9 cellular contexts compared by ENCODE assay signal in the genomic region with DNA sequence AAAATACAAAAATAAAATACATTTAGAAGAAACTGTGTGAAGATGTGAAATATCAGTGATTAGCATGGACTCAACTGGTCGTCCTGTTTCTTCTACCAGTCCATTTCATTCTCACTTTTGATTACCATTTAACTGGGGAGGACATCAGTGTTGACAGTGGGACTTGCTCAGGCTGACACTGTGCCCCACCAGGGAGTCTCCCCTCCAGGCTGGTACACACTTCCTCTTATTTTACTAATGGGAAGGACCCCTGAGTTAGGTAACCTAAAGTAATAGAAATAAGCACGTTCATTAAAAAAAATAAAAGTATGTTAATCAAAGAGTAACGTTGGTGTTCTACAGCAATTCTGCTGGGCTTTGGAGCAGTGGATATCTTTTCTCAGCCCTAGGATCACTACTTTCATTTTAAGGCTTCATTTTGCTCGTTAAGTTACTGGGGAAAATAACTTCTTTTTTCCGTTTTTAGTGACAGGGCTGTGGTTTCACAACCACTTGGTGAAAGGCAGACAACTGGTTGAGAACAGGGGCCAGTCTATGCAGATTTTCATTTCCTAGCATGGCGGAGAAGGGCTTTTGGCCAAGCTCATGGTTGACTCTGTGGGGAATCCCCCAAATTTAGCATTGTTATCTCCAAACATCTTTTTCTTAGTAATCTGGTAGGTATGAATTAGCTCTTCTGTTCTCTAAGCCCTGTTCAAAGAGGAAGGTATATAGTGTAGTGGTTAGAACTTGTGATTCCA. TPM values are rescaled to one million over a fixed set of nuclear protein-coding genes. Genes with fewer than 3 reads are reported as not detected.
DNase-seq lines count a peak whose midpoint lies in the region; ATAC-seq and TF ChIP-seq lines count a peak whose summit lies in the region.
"Had no signal": no experiment of that assay in that cellular context is flagged by ENCODE, and none has a peak within 500 bp of the region (broad histone marks: within the 10 kb centered on the region; RNA-seq: fewer than 3 reads in every experiment).

No MANE protein-coding gene starts in this region.

- H2BK5ac ChIP-seq in mesendoderm (ENCODE audit: low read length) = no peak overlapping the region

- H4K5ac ChIP-seq in mesendoderm (ENCODE audit: low read length) = no peak overlapping the region

- H3K79me1 ChIP-seq in mesendoderm (ENCODE audit: low read length) = no peaks in the 10 kb centered on the region

- H3F3A ChIP-seq in SU-DHL-6 (ENCODE audit: insufficient read depth) (peaks cover 37% of the 10 kb centered on the region), smooth muscle cell (ENCODE audit: low read depth) (peaks cover 6% of the 10 kb centered on the region)

- H3K79me2 ChIP-seq in SU-DHL-6 (ENCODE audit: insufficient read depth, low read length) (peaks cover 66% of the 10 kb centered on the region), smooth muscle cell (ENCODE audit: low read depth) (no peaks in the 10 kb centered on the region), mesendoderm (ENCODE audit: control insufficient read depth, insufficient read depth, low read length) (no peaks in the 10 kb centered on the region)

- H3K36me3 Mint-ChIP-seq in brain = peaks cover 10% of the 10 kb centered on the region

- WGBS in testis, 2 donors = 76 to 88% methylated on average over 6 of the region's 6 CpGs
- 87% methylated on average over 6 of the region's 6 CpGs for WGBS in smooth muscle cell (ENCODE audit: low lambda C conversion rate)
- WGBS in mesendoderm (ENCODE audit: extremely low coverage, insufficient coverage, low lambda C conversion rate) = no CpG with 5 or more reads among the region's 6 CpGs

- H3K27ac ChIP-seq in SU-DHL-6 (ENCODE audit: low read depth, low read length) (peak overlapping the region; percentile 97), testis (peak overlapping the region in 1 of 2 donors; percentile 4), smooth muscle cell (ENCODE audit: low read depth) (no peak overlapping the region), mesendoderm (ENCODE audit: low read depth, low read length) (no peak overlapping the region)

- no peak overlapping the region for H3K4ac ChIP-seq in mesendoderm (ENCODE audit: low read depth, low read length)

- H2AFZ ChIP-seq in SU-DHL-6 (ENCODE audit: low read depth, low read length, severe bottlenecking) (no peak overlapping the region), smooth muscle cell (ENCODE audit: low read depth) (no peak overlapping the region)

- H3K4me3 Mint-ChIP-seq in brain = peak overlapping the region; percentile 24 to 93 (median 46)

- DNase-seq in stimulated activated CD8-positive, alpha-beta memory T cell treated with anti-CD3 and anti-CD28 coated beads, Interleukin-4, amount 100 ng/mL, for 4 hours (ENCODE audit: low read depth in 2 of 2, low spot score in 1 of 2) = peak; percentile 27 to 43
- DNase-seq in testis (no peak), smooth muscle cell (lab: John Stamatoyannopoulos, UW; ENCODE audit: unreplicated experiment) (no peak), mesendoderm (no peak)
- DNase-seq: heart left ventricle had no signal

- no peak for TF ChIP-seq POLR2A in testis (IDR thresholded peaks at IDR 0.05)

- H3K56ac ChIP-seq in mesendoderm (ENCODE audit: low read length) = no peak overlapping the region

- H3K9me3 ChIP-seq in SU-DHL-6 (ENCODE audit: insufficient read depth, low read length) = no peaks in the 10 kb centered on the region
- H3K9me3 ChIP-seq in testis = no peaks in the 10 kb centered on the region
- no peaks in the 10 kb centered on the region for H3K9me3 ChIP-seq in smooth muscle cell (replicated peaks; ENCODE audit: low read depth)
- H3K9me3 ChIP-seq: heart left ventricle had no signal

- H3K4me1 ChIP-seq in testis = no peaks in the 10 kb centered on the region
- no peaks in the 10 kb centered on the region for H3K4me1 ChIP-seq in smooth muscle cell (ENCODE audit: low read depth)
- no peaks in the 10 kb centered on the region for H3K4me1 ChIP-seq in mesendoderm (ENCODE audit: control insufficient read depth, low read depth, low read length)

- no peak overlapping the region for H4K8ac ChIP-seq in mesendoderm (ENCODE audit: low read depth, low read length)

- H3K23ac ChIP-seq in mesendoderm (ENCODE audit: low read length) = no peak overlapping the region

- H3K18ac ChIP-seq in mesendoderm (ENCODE audit: low read length) = no peak overlapping the region

- H3K27me3 Mint-ChIP-seq in brain = peaks cover 3% of the 10 kb centered on the region

- intact Hi-C loops in testis (cut with DNase I; ENCODE audit: low total_unique reads) = no loop called here

- ATAC-seq in GM18861 (IDR thresholded peaks at IDR 0.05; ENCODE audit: unreplicated experiment) = peak; percentile 70
- ATAC-seq in HG03025 (IDR thresholded peaks at IDR 0.05; ENCODE audit: low FRiP score, unreplicated experiment) = peak; percentile 78

- peaks cover 6% of the 10 kb centered on the region for H3K36me3 ChIP-seq in SU-DHL-6 (ENCODE audit: low read length)
- no peaks in the 10 kb centered on the region for H3K36me3 ChIP-seq in testis (ENCODE audit: low read depth, missing control alignments)
- H3K36me3 ChIP-seq in smooth muscle cell (ENCODE audit: low read depth) = no peaks in the 10 kb centered on the region
- no peaks in the 10 kb centered on the region for H3K36me3 ChIP-seq in mesendoderm (ENCODE audit: control insufficient read depth, insufficient read depth, low read length)

- H2BK120ac ChIP-seq in mesendoderm (ENCODE audit: low read depth, low read length) = no peak overlapping the region

- H2AK5ac ChIP-seq in mesendoderm (ENCODE audit: low read length) = no peak overlapping the region

- H4K20me1 ChIP-seq in SU-DHL-6 (ENCODE audit: low read depth, low read length) = no peaks in the 10 kb centered on the region
- no peaks in the 10 kb centered on the region for H4K20me1 ChIP-seq in smooth muscle cell (ENCODE audit: low read depth)

- no peaks in the 10 kb centered on the region for H3K9me2 ChIP-seq in SU-DHL-6 (replicated peaks; ENCODE audit: insufficient read depth, low read length)

- no peaks in the 10 kb centered on the region for H3K27me3 ChIP-seq in SU-DHL-6 (ENCODE audit: low read length)
- no peaks in the 10 kb centered on the region for H3K27me3 ChIP-seq in testis
- peaks cover 2% of the 10 kb centered on the region for H3K27me3 ChIP-seq in smooth muscle cell (ENCODE audit: low read depth)
- no peaks in the 10 kb centered on the region for H3K27me3 ChIP-seq in mesendoderm (ENCODE audit: insufficient read depth, low read length, poor library complexity)

- peak overlapping the region; percentile 96 for H3K4me2 ChIP-seq in SU-DHL-6 (ENCODE audit: low read depth, low read length, poor library complexity, severe bottlenecking)
- no peak overlapping the region for H3K4me2 ChIP-seq in smooth muscle cell
- H3K4me2 ChIP-seq in mesendoderm (ENCODE audit: low read length) = no peak overlapping the region

- peaks cover 34% of the 10 kb centered on the region for H3K4me1 Mint-ChIP-seq in brain

- H3K4me3 ChIP-seq in SU-DHL-6 (ENCODE audit: insufficient read depth, low read length, poor library complexity, severe bottlenecking) (peak overlapping the region; percentile 99), testis (no peak overlapping the region), smooth muscle cell (no peak overlapping the region), mesendoderm (ENCODE audit: low read length) (no peak overlapping the region)

- H3K27ac Mint-ChIP-seq in brain = no peak overlapping the region

- TF ChIP-seq CTCF in SU-DHL-6 (IDR thresholded peaks at IDR 0.05; ENCODE audit: insufficient read depth, low read length, poor library complexity, severe bottlenecking) (no peak), brain (conservative IDR thresholded peaks at IDR 0.05) (no peak), testis (IDR thresholded peaks at IDR 0.05) (no peak), smooth muscle cell (IDR thresholded peaks at IDR 0.05; ENCODE audit: borderline replicate concordance, insufficient read depth, poor library complexity, severe bottlenecking) (no peak)

- H3K9me3 Mint-ChIP-seq in brain = peaks cover 0 to 3% (median 0%) of the 10 kb centered on the region in 5 experiments

- H3K9ac ChIP-seq in SU-DHL-6 (ENCODE audit: low read length) = peak overlapping the region; percentile 98
- no peak overlapping the region for H3K9ac ChIP-seq in smooth muscle cell (ENCODE audit: low read depth)
- H3K9ac ChIP-seq in mesendoderm (ENCODE audit: low read length) = no peak overlapping the region

- H2BK15ac ChIP-seq in mesendoderm (replicated peaks; ENCODE audit: low read depth) = no peak overlapping the region

RNA-seq across cellular contexts. Expression of a gene that starts 2.1 kb away (rescaled TPM):
- polyA plus RNA-seq in brain (ENCODE audit: insufficient read depth, low read depth, low replicate concordance) (15.5 TPM), testis (ENCODE audit: insufficient read depth, low read depth, low replicate concordance) (6.3 TPM), smooth muscle cell (1.1 and 1.6 TPM in 2 replicates)
- total RNA-seq in testis (1 to 10 TPM; 4.4 to 5.6 TPM), smooth muscle cell (2.2 and 3.1 TPM in 2 replicates)
- polyA plus RNA-seq in mesendoderm (2013, experiment 1 of 2) = 7.2 TPM
- 8.3 TPM for polyA plus RNA-seq in mesendoderm (2013, experiment 2 of 2)

Comparison
In these comparisons a context has a peak if more than half of its experiments do, and no peak if none do; other contexts are left out.
1. DNase-seq: peak in stimulated activated CD8-positive, alpha-beta memory T cell treated with anti-CD3 and anti-CD28 coated beads, Interleukin-4, amount 100 ng/mL, for 4 hours (2 of 2); none in testis (single experiment), smooth muscle cell (single experiment) and mesendoderm (single experiment).